ENCODE assay signal across 8 cellular contexts in the genomic region with DNA sequence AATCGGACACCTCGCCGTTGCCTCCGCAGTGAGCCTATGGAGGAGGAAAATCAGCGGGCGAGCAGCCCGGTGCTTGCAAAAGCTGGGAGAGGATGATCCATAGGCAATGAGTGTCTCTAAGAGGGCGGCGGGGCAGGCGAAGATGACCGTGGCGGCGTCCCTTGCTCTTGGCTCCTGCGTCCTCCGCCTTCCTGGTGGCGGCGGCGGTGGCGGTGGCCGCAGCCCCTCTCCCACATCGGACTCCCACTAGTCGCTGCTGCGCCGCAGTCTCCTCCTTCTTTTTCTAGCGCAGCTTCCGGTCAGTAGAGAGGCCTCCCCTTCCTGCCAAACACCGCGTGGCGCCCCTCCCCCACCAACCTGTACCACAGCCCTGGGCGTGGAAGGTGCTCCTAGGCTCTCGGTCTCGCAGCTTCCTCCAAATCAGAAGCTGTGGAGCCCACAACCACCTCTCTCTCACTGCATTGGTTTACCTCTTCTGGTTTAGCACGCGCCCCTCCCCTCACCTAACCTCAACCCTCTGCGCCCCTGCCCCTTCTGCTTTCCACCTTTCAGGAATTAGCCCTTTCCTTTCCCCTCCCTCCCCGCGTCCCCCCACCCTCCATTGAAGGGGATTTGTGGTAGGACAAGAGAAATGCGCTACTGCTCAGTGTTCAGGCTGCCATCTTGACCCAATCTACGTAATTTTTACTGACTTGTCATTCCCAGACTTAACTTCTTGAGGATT. TPM values are rescaled to one million over a fixed set of nuclear protein-coding genes. Genes with fewer than 3 reads are reported as not detected.
A peak's percentile ranks its signal among the peaks of the same experiment; 100 is the strongest.
DNase-seq lines count a peak whose midpoint lies in the region; ATAC-seq and TF ChIP-seq lines count a peak whose summit lies in the region.

Gene SPIN3 (minus strand): TSS at position 271 of the 724 bp plus-strand sequence. CDS start 594 bp downstream, outside the sequence.

- H3K4me3 Mint-ChIP-seq in memory B cell = peak within 1 kb of the TSS; percentile 99

- H3K9me3 Mint-ChIP-seq in memory B cell = no peaks in the 10 kb centered on the region

- POLR2A ChIA-PET in AG04450 (lab: Yijun Ruan, JAX) = interaction anchor here (1.1 kb wide), 1 partner anchor 126 kb away, joined by 3 read pairs; the partner anchor contains the start of gene SPIN2B

- peak within 1 kb of the TSS; percentile 47 for H3K9ac ChIP-seq in endocrine pancreas (ENCODE audit: control insufficient read depth, insufficient read depth, low read length)

- H3K4me3 ChIP-seq in AG04450 (ENCODE audit: low read depth, low read length) (peak within 1 kb of the TSS; percentile 76), endocrine pancreas (ENCODE audit: control insufficient read depth, insufficient read depth, low read length) (peak within 1 kb of the TSS; percentile 83)

- peaks cover 8% of the 10 kb centered on the region for H3K36me3 Mint-ChIP-seq in memory B cell

- H3K27me3 ChIP-seq in AG04450 (ENCODE audit: control insufficient read depth, insufficient read depth, low read length) = no peaks in the 10 kb centered on the region
- H3K27me3 ChIP-seq in endocrine pancreas (ENCODE audit: control insufficient read depth, insufficient read depth, low read length) = no peaks in the 10 kb centered on the region

- CTCF ChIA-PET in AG04450 (lab: Charles Lee) = interaction anchor here (1.1 to 1.3 kb wide), 2 partner anchors 17 kb away, joined by 4 to 7 read pairs; no protein-coding TSS in a partner anchor

- in situ Hi-C loops in GM18951 (cut with MboI; ENCODE audit: low sequenced_read_pairs, unreplicated experiment) = loop anchor here (25.0 kb wide), 1 partner anchor 183 kb away; no protein-coding TSS in a partner anchor

- H3K9me3 ChIP-seq in AG04450 (ENCODE audit: control insufficient read depth, insufficient read depth, low read length) = no peaks in the 10 kb centered on the region
- H3K9me3 ChIP-seq in endocrine pancreas (ENCODE audit: control insufficient read depth, low read length) = no peaks in the 10 kb centered on the region

- H3K4me1 Mint-ChIP-seq in memory B cell = peaks cover 26% of the 10 kb centered on the region

- peak; percentile 90 for ATAC-seq in HG03108 (IDR thresholded peaks at IDR 0.05; ENCODE audit: unreplicated experiment)
- ATAC-seq in memory B cell (ENCODE audit: low read depth) = peak; percentile 88

- no peaks in the 10 kb centered on the region for H3K27me3 Mint-ChIP-seq in memory B cell

- H3K27ac ChIP-seq in AG04450 (ENCODE audit: low read depth, low read length) = peak within 1 kb of the TSS; percentile 39

- no peak for DNase-seq in AG04450 (ENCODE audit: low read depth, low spot score)
- peak; percentile 79 for DNase-seq in NCI-H526 treated with DMSO at 0.1 percent for 48 hours (lab: John Stamatoyannopoulos, UW)
- DNase-seq in activated CD8-positive, alpha-beta memory T cell treated with anti-CD3 and anti-CD28 coated beads for 4 hours (ENCODE audit: low read depth in 2 of 2) = peak; percentile 9 to 11
- DNase-seq in memory B cell (ENCODE audit: low spot score in 2 of 2) = peak; percentile 19 to 27
- peak; percentile 21 to 70 (median 21) for DNase-seq in stimulated activated CD4-positive, alpha-beta T cell treated with anti-CD3 and anti-CD28 coated beads, TNF-alpha, amount 100 ng/mL, for 24 hours (ENCODE audit: low read depth in 3 of 3)

- peak within 1 kb of the TSS; percentile 98 for H3K27ac Mint-ChIP-seq in memory B cell

- no peaks in the 10 kb centered on the region for H3K36me3 ChIP-seq in endocrine pancreas (ENCODE audit: control insufficient read depth, insufficient read depth, low read length)

- peak; percentile 72 for TF ChIP-seq POLR2A in GM18951 (IDR thresholded peaks at IDR 0.05; ENCODE audit: extremely low read depth, insufficient read depth, insufficient read length)

- no peak for TF ChIP-seq CTCF in AG04450 (IDR thresholded peaks at IDR 0.05; ENCODE audit: low read depth, low read length)

- H3K4me1 ChIP-seq in endocrine pancreas (ENCODE audit: control insufficient read depth, insufficient read depth, low read length) = no peaks in the 10 kb centered on the region

RNA-seq across cellular contexts. Expression of gene SPIN3, which starts in this region (rescaled TPM):
- polyA plus RNA-seq in AG04450 (2011; rRNA removed) = 6.3 and 8.9 TPM in 2 replicates
- polyA minus RNA-seq in AG04450 (2011; rRNA and poly(A)+ RNA removed) = 5.5 and 7.9 TPM in 2 replicates
